ENCODE assay signal across 1 cellular context in the genomic region with DNA sequence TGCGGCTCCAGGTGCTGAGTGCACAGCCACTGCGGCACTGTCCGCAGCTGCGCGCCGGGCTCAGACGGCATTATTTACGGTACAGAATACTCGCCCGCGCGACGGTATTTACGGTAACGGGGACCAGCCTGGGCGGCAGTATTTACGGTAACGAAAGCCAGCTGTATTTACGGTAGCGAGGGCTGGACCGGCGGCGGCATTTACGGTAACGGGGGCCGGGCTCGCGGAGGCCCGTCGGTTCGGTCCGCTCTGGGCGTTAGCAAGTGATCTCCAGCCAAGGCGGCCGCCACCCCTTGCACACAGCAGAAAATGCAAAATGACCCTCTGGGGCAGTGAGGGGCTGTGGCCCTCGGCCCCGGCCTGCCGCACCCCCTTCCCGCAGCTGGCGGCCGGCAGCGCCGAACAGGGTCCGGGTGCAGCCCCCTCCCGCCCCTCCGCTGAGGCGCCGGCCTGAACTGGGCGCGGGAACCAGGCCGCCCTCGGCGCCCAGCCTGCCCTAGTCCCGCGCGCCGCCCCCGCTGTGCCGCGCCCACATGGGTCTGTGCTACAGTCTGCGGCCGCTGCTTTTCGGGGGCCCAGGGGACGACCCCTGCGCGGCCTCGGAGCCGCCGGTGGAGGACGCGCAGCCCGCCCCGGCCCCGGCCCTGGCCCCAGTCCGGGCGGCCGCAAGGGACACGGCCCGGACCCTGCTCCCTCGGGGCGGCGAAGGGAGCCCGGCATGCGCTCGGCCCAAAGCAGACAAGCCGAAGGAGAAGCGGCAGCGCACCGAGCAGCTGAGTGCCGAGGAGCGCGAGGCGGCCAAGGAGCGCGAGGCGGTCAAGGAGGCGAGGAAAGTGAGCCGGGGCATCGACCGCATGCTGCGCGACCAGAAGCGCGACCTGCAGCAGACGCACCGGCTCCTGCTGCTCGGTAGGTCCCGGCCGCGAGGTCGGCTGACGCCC.
TF ChIP-seq lines count a peak whose summit lies in the region.

A gene (plus strand): TSS at position 234 of the 941 bp plus-strand sequence. CDS start 300 bp downstream, at position 534.

TF ChIP-seq in HEK293, 187 proteins besides CTCF, POLR2A, EP300 and RAD21 (continued from another document and continues in another):
- TF ChIP-seq, protein P1, sequence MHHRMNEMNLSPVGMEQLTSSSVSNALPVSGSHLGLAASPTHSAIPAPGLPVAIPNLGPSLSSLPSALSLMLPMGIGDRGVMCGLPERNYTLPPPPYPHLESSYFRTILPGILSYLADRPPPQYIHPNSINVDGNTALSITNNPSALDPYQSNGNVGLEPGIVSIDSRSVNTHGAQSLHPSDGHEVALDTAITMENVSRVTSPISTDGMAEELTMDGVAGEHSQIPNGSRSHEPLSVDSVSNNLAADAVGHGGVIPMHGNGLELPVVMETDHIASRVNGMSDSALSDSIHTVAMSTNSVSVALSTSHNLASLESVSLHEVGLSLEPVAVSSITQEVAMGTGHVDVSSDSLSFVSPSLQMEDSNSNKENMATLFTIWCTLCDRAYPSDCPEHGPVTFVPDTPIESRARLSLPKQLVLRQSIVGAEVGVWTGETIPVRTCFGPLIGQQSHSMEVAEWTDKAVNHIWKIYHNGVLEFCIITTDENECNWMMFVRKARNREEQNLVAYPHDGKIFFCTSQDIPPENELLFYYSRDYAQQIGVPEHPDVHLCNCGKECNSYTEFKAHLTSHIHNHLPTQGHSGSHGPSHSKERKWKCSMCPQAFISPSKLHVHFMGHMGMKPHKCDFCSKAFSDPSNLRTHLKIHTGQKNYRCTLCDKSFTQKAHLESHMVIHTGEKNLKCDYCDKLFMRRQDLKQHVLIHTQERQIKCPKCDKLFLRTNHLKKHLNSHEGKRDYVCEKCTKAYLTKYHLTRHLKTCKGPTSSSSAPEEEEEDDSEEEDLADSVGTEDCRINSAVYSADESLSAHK (tag by site-specific recombination; IDR thresholded peaks at IDR 0.05): peak; percentile 76
- TF ChIP-seq ZNF555 (tag by site-specific recombination; conservative IDR thresholded peaks at IDR 0.05) (no peak), ZSCAN23 (tag by site-specific recombination; IDR thresholded peaks at IDR 0.05) (peak; percentile 90; the same call in 1 of the 2 replicates), ZNF707 (tag by site-specific recombination; IDR thresholded peaks at IDR 0.05) (peak; percentile 32; the same call in 1 of the 2 replicates), ZBTB7A (tag by site-specific recombination; IDR thresholded peaks at IDR 0.05; ENCODE audit: low read depth) (peak; percentile 70; the same call in 1 of the 2 replicates), ZNF416 (tag by site-specific recombination; IDR thresholded peaks at IDR 0.05) (0 out of 2 replicates have a peak, but pooled peaks have one; percentile 31), ZNF394 (tag by site-specific recombination; IDR thresholded peaks at IDR 0.05; ENCODE audit: borderline replicate concordance) (peak; percentile 83), ZNF146 (tag by site-specific recombination; IDR thresholded peaks at IDR 0.05) (0 out of 2 replicates have a peak, but pooled peaks have one; percentile 11), ZNF155 (tag by site-specific recombination; IDR thresholded peaks at IDR 0.05) (no peak), ZNF677 (tag by site-specific recombination; IDR thresholded peaks at IDR 0.05) (no peak), WT1 (tag by site-specific recombination; IDR thresholded peaks at IDR 0.05) (no peak), SP2 (tag by site-specific recombination; IDR thresholded peaks at IDR 0.05) (peak; percentile 30), ZNF596 (tag by site-specific recombination; IDR thresholded peaks at IDR 0.05) (peak; percentile 5; the same call in 1 of the 2 replicates)
- TF ChIP-seq, protein P2, sequence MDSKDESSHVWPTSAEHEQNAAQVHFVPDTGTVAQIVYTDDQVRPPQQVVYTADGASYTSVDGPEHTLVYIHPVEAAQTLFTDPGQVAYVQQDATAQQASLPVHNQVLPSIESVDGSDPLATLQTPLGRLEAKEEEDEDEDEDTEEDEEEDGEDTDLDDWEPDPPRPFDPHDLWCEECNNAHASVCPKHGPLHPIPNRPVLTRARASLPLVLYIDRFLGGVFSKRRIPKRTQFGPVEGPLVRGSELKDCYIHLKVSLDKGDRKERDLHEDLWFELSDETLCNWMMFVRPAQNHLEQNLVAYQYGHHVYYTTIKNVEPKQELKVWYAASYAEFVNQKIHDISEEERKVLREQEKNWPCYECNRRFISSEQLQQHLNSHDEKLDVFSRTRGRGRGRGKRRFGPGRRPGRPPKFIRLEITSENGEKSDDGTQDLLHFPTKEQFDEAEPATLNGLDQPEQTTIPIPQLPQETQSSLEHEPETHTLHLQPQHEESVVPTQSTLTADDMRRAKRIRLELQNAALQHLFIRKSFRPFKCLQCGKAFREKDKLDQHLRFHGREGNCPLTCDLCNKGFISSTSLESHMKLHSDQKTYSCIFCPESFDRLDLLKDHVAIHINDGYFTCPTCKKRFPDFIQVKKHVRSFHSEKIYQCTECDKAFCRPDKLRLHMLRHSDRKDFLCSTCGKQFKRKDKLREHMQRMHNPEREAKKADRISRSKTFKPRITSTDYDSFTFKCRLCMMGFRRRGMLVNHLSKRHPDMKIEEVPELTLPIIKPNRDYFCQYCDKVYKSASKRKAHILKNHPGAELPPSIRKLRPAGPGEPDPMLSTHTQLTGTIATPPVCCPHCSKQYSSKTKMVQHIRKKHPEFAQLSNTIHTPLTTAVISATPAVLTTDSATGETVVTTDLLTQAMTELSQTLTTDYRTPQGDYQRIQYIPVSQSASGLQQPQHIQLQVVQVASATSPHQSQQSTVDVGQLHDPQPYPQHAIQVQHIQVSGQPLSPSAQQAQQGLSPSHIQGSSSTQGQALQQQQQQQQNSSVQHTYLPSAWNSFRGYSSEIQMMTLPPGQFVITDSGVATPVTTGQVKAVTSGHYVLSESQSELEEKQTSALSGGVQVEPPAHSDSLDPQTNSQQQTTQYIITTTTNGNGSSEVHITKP (tag by site-specific recombination; IDR thresholded peaks at IDR 0.05): peak; percentile 73
- TF ChIP-seq, protein P3, sequence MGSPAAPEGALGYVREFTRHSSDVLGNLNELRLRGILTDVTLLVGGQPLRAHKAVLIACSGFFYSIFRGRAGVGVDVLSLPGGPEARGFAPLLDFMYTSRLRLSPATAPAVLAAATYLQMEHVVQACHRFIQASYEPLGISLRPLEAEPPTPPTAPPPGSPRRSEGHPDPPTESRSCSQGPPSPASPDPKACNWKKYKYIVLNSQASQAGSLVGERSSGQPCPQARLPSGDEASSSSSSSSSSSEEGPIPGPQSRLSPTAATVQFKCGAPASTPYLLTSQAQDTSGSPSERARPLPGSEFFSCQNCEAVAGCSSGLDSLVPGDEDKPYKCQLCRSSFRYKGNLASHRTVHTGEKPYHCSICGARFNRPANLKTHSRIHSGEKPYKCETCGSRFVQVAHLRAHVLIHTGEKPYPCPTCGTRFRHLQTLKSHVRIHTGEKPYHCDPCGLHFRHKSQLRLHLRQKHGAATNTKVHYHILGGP (tag by site-specific recombination; IDR thresholded peaks at IDR 0.05): no peak
- TF ChIP-seq, protein P4, sequence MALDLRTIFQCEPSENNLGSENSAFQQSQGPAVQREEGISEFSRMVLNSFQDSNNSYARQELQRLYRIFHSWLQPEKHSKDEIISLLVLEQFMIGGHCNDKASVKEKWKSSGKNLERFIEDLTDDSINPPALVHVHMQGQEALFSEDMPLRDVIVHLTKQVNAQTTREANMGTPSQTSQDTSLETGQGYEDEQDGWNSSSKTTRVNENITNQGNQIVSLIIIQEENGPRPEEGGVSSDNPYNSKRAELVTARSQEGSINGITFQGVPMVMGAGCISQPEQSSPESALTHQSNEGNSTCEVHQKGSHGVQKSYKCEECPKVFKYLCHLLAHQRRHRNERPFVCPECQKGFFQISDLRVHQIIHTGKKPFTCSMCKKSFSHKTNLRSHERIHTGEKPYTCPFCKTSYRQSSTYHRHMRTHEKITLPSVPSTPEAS (tag by site-specific recombination; IDR thresholded peaks at IDR 0.05): peak; percentile 72
- TF ChIP-seq, protein P5, sequence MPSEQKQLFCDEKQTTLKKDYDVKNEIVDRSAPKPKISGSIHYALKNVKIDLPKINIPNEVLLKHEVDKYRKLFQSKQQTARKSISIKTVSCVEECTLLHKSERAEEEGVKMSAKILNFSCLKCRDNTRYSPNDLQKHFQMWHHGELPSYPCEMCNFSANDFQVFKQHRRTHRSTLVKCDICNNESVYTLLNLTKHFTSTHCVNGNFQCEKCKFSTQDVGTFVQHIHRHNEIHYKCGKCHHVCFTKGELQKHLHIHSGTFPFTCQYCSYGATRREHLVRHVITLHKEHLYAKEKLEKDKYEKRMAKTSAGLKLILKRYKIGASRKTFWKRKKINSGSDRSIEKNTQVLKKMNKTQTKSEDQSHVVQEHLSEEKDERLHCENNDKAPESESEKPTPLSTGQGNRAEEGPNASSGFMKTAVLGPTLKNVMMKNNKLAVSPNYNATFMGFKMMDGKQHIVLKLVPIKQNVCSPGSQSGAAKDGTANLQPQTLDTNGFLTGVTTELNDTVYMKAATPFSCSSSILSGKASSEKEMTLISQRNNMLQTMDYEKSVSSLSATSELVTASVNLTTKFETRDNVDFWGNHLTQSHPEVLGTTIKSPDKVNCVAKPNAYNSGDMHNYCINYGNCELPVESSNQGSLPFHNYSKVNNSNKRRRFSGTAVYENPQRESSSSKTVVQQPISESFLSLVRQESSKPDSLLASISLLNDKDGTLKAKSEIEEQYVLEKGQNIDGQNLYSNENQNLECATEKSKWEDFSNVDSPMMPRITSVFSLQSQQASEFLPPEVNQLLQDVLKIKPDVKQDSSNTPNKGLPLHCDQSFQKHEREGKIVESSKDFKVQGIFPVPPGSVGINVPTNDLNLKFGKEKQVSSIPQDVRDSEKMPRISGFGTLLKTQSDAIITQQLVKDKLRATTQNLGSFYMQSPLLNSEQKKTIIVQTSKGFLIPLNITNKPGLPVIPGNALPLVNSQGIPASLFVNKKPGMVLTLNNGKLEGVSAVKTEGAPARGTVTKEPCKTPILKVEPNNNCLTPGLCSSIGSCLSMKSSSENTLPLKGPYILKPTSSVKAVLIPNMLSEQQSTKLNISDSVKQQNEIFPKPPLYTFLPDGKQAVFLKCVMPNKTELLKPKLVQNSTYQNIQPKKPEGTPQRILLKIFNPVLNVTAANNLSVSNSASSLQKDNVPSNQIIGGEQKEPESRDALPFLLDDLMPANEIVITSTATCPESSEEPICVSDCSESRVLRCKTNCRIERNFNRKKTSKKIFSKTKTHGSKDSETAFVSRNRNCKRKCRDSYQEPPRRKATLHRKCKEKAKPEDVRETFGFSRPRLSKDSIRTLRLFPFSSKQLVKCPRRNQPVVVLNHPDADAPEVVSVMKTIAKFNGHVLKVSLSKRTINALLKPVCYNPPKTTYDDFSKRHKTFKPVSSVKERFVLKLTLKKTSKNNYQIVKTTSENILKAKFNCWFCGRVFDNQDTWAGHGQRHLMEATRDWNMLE (tag by site-specific recombination; conservative IDR thresholded peaks at IDR 0.05; ENCODE audit: low read depth): peak; percentile 45; the same call in 1 of the 2 replicates
- TF ChIP-seq, protein P6, sequence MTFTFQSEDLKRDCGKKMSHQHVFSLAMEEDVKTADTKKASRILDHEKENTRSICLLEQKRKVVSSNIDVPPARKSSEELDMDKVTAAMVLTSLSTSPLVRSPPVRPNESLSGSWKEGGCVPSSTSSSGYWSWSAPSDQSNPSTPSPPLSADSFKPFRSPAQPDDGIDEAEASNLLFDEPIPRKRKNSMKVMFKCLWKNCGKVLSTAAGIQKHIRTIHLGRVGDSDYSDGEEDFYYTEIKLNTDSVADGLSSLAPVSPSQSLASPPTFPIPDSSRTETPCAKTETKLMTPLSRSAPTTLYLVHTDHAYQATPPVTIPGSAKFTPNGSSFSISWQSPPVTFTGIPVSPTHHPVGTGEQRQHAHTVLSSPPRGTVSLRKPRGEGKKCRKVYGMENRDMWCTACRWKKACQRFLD (tag by site-specific recombination; IDR thresholded peaks at IDR 0.05): no peak
- TF ChIP-seq, protein P7, sequence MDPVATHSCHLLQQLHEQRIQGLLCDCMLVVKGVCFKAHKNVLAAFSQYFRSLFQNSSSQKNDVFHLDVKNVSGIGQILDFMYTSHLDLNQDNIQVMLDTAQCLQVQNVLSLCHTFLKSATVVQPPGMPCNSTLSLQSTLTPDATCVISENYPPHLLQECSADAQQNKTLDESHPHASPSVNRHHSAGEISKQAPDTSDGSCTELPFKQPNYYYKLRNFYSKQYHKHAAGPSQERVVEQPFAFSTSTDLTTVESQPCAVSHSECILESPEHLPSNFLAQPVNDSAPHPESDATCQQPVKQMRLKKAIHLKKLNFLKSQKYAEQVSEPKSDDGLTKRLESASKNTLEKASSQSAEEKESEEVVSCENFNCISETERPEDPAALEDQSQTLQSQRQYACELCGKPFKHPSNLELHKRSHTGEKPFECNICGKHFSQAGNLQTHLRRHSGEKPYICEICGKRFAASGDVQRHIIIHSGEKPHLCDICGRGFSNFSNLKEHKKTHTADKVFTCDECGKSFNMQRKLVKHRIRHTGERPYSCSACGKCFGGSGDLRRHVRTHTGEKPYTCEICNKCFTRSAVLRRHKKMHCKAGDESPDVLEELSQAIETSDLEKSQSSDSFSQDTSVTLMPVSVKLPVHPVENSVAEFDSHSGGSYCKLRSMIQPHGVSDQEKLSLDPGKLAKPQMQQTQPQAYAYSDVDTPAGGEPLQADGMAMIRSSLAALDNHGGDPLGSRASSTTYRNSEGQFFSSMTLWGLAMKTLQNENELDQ (tag by site-specific recombination; IDR thresholded peaks at IDR 0.05; ENCODE audit: low read depth): no peak
- TF ChIP-seq, protein P8, sequence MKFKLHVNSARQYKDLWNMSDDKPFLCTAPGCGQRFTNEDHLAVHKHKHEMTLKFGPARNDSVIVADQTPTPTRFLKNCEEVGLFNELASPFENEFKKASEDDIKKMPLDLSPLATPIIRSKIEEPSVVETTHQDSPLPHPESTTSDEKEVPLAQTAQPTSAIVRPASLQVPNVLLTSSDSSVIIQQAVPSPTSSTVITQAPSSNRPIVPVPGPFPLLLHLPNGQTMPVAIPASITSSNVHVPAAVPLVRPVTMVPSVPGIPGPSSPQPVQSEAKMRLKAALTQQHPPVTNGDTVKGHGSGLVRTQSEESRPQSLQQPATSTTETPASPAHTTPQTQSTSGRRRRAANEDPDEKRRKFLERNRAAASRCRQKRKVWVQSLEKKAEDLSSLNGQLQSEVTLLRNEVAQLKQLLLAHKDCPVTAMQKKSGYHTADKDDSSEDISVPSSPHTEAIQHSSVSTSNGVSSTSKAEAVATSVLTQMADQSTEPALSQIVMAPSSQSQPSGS (tag by site-specific recombination; IDR thresholded peaks at IDR 0.05; ENCODE audit: low read depth): no peak
- TF ChIP-seq, protein P9, sequence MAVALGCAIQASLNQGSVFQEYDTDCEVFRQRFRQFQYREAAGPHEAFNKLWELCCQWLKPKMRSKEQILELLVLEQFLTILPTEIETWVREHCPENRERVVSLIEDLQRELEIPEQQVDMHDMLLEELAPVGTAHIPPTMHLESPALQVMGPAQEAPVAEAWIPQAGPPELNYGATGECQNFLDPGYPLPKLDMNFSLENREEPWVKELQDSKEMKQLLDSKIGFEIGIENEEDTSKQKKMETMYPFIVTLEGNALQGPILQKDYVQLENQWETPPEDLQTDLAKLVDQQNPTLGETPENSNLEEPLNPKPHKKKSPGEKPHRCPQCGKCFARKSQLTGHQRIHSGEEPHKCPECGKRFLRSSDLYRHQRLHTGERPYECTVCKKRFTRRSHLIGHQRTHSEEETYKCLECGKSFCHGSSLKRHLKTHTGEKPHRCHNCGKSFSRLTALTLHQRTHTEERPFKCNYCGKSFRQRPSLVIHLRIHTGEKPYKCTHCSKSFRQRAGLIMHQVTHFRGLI (tag by site-specific recombination; IDR thresholded peaks at IDR 0.05): peak; percentile 48; the same call in 1 of the 2 replicates
- TF ChIP-seq, protein P10, sequence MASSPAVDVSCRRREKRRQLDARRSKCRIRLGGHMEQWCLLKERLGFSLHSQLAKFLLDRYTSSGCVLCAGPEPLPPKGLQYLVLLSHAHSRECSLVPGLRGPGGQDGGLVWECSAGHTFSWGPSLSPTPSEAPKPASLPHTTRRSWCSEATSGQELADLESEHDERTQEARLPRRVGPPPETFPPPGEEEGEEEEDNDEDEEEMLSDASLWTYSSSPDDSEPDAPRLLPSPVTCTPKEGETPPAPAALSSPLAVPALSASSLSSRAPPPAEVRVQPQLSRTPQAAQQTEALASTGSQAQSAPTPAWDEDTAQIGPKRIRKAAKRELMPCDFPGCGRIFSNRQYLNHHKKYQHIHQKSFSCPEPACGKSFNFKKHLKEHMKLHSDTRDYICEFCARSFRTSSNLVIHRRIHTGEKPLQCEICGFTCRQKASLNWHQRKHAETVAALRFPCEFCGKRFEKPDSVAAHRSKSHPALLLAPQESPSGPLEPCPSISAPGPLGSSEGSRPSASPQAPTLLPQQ (tag by site-specific recombination; IDR thresholded peaks at IDR 0.05): peak; percentile 94
